Comparison of ENCODE assay signal across 8 cellular contexts in the genomic region with DNA sequence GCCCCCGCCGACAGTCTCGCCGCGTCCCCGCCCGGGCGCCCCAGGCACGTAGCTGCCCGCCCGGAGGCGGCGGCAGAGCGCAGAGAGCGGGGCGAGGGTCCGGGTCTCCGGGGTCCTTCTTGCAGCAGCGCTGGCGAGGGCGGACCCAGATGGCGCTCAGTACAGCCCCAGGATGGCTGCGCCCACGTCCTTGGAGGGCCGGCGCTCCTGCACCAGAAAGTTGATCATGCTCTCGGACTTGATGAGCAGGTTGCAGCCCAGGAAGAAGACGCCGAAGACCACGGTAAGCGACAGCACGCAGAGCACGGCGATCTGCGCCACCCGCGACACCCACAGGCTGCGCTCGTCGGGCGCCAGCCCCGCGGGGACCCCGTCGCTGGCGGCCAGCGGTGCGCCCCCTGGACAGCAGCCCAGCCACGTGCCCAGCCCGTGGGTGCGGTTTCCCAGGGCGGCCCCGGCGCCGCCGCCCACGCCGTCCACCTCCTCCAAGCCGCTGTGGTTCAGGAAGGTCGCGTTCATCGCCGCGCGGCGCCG. TPM values are rescaled to one million over a fixed set of nuclear protein-coding genes. Genes with fewer than 3 reads are reported as not detected.
DNase-seq lines count a peak whose midpoint lies in the region; ATAC-seq lines count a peak whose summit lies in the region.

No MANE protein-coding gene starts in this region.

- peak overlapping the region; percentile 60 for H3K4me3 ChIP-seq in iPS-11a (ENCODE audit: low read depth, low read length)

- no peak for ATAC-seq in HG03039 (IDR thresholded peaks at IDR 0.05; ENCODE audit: unreplicated experiment)

- peaks cover 47% of the 10 kb centered on the region for H3K27me3 Mint-ChIP-seq in activated CD4-positive, alpha-beta T cell treated with anti-CD3 and anti-CD28 coated beads, Interleukin-2, amount 10 ng/mL, durations not matched to agents 24 days and 14 days
- peaks cover 82% of the 10 kb centered on the region for H3K27me3 Mint-ChIP-seq in activated naive CD4-positive, alpha-beta T cell treated with anti-CD3 and anti-CD28 coated beads, Interleukin-2, amount 10 ng/mL, durations not matched to agents 7 days and 5 days

- H3K27ac Mint-ChIP-seq in activated CD4-positive, alpha-beta T cell treated with anti-CD3 and anti-CD28 coated beads, Interleukin-2, amount 10 ng/mL, durations not matched to agents 24 days and 14 days, result no peak overlapping the region
- H3K27ac Mint-ChIP-seq in activated naive CD4-positive, alpha-beta T cell treated with anti-CD3 and anti-CD28 coated beads, Interleukin-2, amount 10 ng/mL, durations not matched to agents 7 days and 5 days, result no peak overlapping the region

- CTCF ChIA-PET in activated naive CD4-positive, alpha-beta T cell treated with anti-CD3 and anti-CD28 coated beads, Interleukin-2, amount 10 ng/mL, durations not matched to agents 7 days and 5 days (lab: Charles Lee), result no interaction called here

- no peaks in the 10 kb centered on the region for H3K9me3 Mint-ChIP-seq in activated CD4-positive, alpha-beta T cell treated with anti-CD3 and anti-CD28 coated beads, Interleukin-2, amount 10 ng/mL, durations not matched to agents 24 days and 14 days
- no peaks in the 10 kb centered on the region for H3K9me3 Mint-ChIP-seq in activated naive CD4-positive, alpha-beta T cell treated with anti-CD3 and anti-CD28 coated beads, Interleukin-2, amount 10 ng/mL, durations not matched to agents 7 days and 5 days

- peak; percentile 60 for DNase-seq in activated CD4-positive, alpha-beta T cell treated with anti-CD3 and anti-CD28 coated beads, Interleukin-2, amount 10 ng/mL, durations not matched to agents 24 days and 14 days
- no peak for DNase-seq in activated CD4-positive, alpha-beta T cell treated with anti-CD3 and anti-CD28 coated beads for 1 hour
- DNase-seq in activated naive CD4-positive, alpha-beta T cell treated with anti-CD3 and anti-CD28 coated beads, Interleukin-2, amount 10 ng/mL, durations not matched to agents 7 days and 5 days, result peak; percentile 23
- peak; percentile 26 for DNase-seq in stimulated activated CD8-positive, alpha-beta memory T cell treated with anti-CD3 and anti-CD28 coated beads, Interleukin-4, amount 100 ng/mL, for 48 hours
- DNase-seq in germinal center (ENCODE audit: low spot score), result no peak
- no peak for DNase-seq in HCEC 1CT

- H3K4me1 Mint-ChIP-seq in activated CD4-positive, alpha-beta T cell treated with anti-CD3 and anti-CD28 coated beads, Interleukin-2, amount 10 ng/mL, durations not matched to agents 24 days and 14 days, result peaks cover 8% of the 10 kb centered on the region
- peaks cover 6% of the 10 kb centered on the region for H3K4me1 Mint-ChIP-seq in activated naive CD4-positive, alpha-beta T cell treated with anti-CD3 and anti-CD28 coated beads, Interleukin-2, amount 10 ng/mL, durations not matched to agents 7 days and 5 days

- intact Hi-C loops in activated CD4-positive, alpha-beta T cell treated with anti-CD3 and anti-CD28 coated beads, Interleukin-2, amount 10 ng/mL, durations not matched to agents 24 days and 14 days (cut with micrococcal nuclease), result no loop called here

- H3K36me3 Mint-ChIP-seq in activated CD4-positive, alpha-beta T cell treated with anti-CD3 and anti-CD28 coated beads, Interleukin-2, amount 10 ng/mL, durations not matched to agents 24 days and 14 days (ENCODE audit: low read depth), result peaks cover 2% of the 10 kb centered on the region
- no peaks in the 10 kb centered on the region for H3K36me3 Mint-ChIP-seq in activated naive CD4-positive, alpha-beta T cell treated with anti-CD3 and anti-CD28 coated beads, Interleukin-2, amount 10 ng/mL, durations not matched to agents 7 days and 5 days

- peak overlapping the region; percentile 86 for H3K4me3 Mint-ChIP-seq in activated CD4-positive, alpha-beta T cell treated with anti-CD3 and anti-CD28 coated beads, Interleukin-2, amount 10 ng/mL, durations not matched to agents 24 days and 14 days
- peak overlapping the region; percentile 73 for H3K4me3 Mint-ChIP-seq in activated naive CD4-positive, alpha-beta T cell treated with anti-CD3 and anti-CD28 coated beads, Interleukin-2, amount 10 ng/mL, durations not matched to agents 7 days and 5 days

RNA-seq across cellular contexts. Expression of gene RPRML, which starts 0.5 kb away (rescaled TPM):
- not detected in 2 replicates for total RNA-seq in activated CD4-positive, alpha-beta T cell treated with anti-CD3 and anti-CD28 coated beads, Interleukin-2, amount 10 ng/mL, durations not matched to agents 24 days and 14 days

RNA-seq across cellular contexts. Expression of gene GOSR2, which starts 55.6 kb away (rescaled TPM):
- 57.9 and 62.2 TPM in 2 replicates for total RNA-seq in activated CD4-positive, alpha-beta T cell treated with anti-CD3 and anti-CD28 coated beads, Interleukin-2, amount 10 ng/mL, durations not matched to agents 24 days and 14 days

Comparison
In these comparisons a context has a peak if more than half of its experiments do, and no peak if none do; other contexts are left out.
1. DNase-seq: peak in activated CD4-positive, alpha-beta T cell treated with anti-CD3 and anti-CD28 coated beads, Interleukin-2, amount 10 ng/mL, durations not matched to agents 24 days and 14 days (single experiment), activated naive CD4-positive, alpha-beta T cell treated with anti-CD3 and anti-CD28 coated beads, Interleukin-2, amount 10 ng/mL, durations not matched to agents 7 days and 5 days (single experiment) and stimulated activated CD8-positive, alpha-beta memory T cell treated with anti-CD3 and anti-CD28 coated beads, Interleukin-4, amount 100 ng/mL, for 48 hours (single experiment); none in activated CD4-positive, alpha-beta T cell treated with anti-CD3 and anti-CD28 coated beads for 1 hour (single experiment), germinal center (single experiment) and HCEC 1CT (single experiment).